ENCODE assay signal across 1 cellular context in the genomic region with DNA sequence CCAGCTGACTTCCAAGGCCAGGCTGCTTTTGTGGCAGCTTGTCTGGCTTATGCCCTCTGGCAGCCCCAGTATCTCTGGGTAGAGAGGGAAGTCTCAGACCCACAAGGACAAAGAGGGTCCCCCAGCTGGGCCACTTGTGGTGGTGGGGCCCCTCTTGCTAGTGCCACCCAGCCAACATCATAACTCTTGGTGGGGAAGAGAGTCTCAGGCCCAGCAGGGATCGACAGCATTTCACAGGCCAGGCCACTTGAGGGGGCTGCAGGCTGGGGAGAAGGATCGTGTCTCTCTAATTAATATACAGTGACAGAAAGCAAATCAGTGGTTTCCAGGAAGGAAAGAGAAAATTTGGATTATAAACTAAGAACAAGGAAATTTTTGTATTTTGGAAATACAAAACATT.
TF ChIP-seq lines count a peak whose summit lies in the region.

No MANE protein-coding gene starts in this region.

TF ChIP-seq in WTC11, 78 proteins besides CTCF, POLR2A, EP300 and RAD21 (continued from another document):
- TF ChIP-seq, protein P1, sequence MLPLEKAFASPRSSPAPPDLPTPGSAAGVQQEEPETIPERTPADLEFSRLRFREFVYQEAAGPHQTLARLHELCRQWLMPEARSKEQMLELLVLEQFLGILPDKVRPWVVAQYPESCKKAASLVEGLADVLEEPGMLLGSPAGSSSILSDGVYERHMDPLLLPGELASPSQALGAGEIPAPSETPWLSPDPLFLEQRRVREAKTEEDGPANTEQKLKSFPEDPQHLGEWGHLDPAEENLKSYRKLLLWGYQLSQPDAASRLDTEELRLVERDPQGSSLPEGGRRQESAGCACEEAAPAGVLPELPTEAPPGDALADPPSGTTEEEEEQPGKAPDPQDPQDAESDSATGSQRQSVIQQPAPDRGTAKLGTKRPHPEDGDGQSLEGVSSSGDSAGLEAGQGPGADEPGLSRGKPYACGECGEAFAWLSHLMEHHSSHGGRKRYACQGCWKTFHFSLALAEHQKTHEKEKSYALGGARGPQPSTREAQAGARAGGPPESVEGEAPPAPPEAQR (CRISPR knock-in tag; IDR thresholded peaks at IDR 0.05) = no peak
- TF ChIP-seq FOXK1 (CRISPR knock-in tag; IDR thresholded peaks at IDR 0.05) (no peak), ATF2 (CRISPR knock-in tag; IDR thresholded peaks at IDR 0.05; ENCODE audit: borderline replicate concordance, low read depth) (no peak), CREM (CRISPR knock-in tag; IDR thresholded peaks at IDR 0.05) (no peak), ZNF232 (CRISPR knock-in tag; IDR thresholded peaks at IDR 0.05) (no peak), OVOL2 (CRISPR knock-in tag; IDR thresholded peaks at IDR 0.05; ENCODE audit: borderline replicate concordance) (no peak)
- TF ChIP-seq, protein P2, sequence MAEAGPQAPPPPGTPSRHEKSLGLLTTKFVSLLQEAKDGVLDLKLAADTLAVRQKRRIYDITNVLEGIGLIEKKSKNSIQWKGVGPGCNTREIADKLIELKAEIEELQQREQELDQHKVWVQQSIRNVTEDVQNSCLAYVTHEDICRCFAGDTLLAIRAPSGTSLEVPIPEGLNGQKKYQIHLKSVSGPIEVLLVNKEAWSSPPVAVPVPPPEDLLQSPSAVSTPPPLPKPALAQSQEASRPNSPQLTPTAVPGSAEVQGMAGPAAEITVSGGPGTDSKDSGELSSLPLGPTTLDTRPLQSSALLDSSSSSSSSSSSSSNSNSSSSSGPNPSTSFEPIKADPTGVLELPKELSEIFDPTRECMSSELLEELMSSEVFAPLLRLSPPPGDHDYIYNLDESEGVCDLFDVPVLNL (CRISPR knock-in tag; IDR thresholded peaks at IDR 0.05; ENCODE audit: borderline replicate concordance, low read depth) = no peak
